In the genomic region with DNA sequence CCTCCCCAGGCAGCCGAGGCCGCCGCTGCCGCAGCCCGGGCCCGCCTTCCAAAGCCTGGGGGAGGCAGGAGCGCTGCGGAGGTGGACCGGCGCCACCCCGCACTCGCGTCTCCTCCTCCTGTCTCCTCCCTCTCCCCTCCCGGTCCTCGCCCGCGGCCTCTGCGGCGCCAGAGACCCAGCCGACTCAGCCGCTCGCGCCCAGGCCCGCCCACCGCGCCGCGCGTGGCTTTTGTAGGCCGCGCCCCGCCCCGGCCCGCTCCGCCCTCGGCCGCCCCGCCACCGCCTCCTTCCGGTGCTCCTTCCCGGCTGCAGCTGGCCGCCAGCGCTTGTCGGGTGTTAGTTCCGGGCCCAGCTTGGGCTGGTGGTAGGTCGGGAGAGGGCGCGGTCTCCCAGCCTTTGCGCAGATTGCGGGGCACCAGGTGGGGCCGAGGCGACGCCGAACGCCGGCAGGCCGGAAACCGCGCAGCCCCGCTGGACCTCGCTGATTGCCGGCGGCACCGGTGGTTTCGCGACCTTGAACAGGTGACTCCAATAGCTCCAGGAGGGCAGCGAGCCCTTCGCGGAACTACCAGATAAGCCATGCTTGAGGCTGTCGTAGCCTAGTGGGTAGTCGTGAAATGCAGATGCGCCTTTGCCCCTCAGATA, we compare ENCODE assay signal across 8 cellular contexts. TPM values are rescaled to one million over a fixed set of nuclear protein-coding genes. Genes with fewer than 3 reads are reported as not detected.
DNase-seq lines count a peak whose midpoint lies in the region; ATAC-seq and TF ChIP-seq lines count a peak whose summit lies in the region.

A gene with protein sequence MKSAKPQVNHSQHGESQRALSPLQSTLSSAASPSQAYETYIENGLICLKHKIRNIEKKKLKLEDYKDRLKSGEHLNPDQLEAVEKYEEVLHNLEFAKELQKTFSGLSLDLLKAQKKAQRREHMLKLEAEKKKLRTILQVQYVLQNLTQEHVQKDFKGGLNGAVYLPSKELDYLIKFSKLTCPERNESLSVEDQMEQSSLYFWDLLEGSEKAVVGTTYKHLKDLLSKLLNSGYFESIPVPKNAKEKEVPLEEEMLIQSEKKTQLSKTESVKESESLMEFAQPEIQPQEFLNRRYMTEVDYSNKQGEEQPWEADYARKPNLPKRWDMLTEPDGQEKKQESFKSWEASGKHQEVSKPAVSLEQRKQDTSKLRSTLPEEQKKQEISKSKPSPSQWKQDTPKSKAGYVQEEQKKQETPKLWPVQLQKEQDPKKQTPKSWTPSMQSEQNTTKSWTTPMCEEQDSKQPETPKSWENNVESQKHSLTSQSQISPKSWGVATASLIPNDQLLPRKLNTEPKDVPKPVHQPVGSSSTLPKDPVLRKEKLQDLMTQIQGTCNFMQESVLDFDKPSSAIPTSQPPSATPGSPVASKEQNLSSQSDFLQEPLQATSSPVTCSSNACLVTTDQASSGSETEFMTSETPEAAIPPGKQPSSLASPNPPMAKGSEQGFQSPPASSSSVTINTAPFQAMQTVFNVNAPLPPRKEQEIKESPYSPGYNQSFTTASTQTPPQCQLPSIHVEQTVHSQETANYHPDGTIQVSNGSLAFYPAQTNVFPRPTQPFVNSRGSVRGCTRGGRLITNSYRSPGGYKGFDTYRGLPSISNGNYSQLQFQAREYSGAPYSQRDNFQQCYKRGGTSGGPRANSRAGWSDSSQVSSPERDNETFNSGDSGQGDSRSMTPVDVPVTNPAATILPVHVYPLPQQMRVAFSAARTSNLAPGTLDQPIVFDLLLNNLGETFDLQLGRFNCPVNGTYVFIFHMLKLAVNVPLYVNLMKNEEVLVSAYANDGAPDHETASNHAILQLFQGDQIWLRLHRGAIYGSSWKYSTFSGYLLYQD (minus strand): TSS at position 202 of the 645 bp plus-strand sequence. CDS start 1,431 bp downstream, outside the sequence.

- POLR2A ChIA-PET in HCT116 (lab: Charles Lee) = interaction anchor here (0.6 to 3.2 kb wide), 7 partner anchors 9 to 1238 kb away, joined by 3 to 27 read pairs (median 3); no protein-coding TSS in a partner anchor

- H3K27ac ChIP-seq in HCT116 (ENCODE audit: low read depth, low read length) (peak within 1 kb of the TSS; percentile 71), MM.1S (ENCODE audit: low read length) (peak within 1 kb of the TSS; percentile 65), neural cell (ENCODE audit: low read length) (peak within 1 kb of the TSS; percentile 73)

- H4K20me1 ChIP-seq in HCT116 (ENCODE audit: insufficient read depth) (no peaks in the 10 kb centered on the region), MM.1S (ENCODE audit: insufficient read depth, low read length) (no peaks in the 10 kb centered on the region), neural cell (ENCODE audit: insufficient read depth) (no peaks in the 10 kb centered on the region)

- H2AFZ ChIP-seq in HCT116 (ENCODE audit: low read depth, low read length, poor library complexity, severe bottlenecking) = peak within 1 kb of the TSS; percentile 69
- peak within 1 kb of the TSS; percentile 88 for H2AFZ ChIP-seq in MM.1S (ENCODE audit: low read length)
- peak within 1 kb of the TSS; percentile 86 for H2AFZ ChIP-seq in neural cell (ENCODE audit: low read depth, low read length)

- H3K9me3 ChIP-seq in HCT116 (ENCODE audit: control insufficient read depth in 1 of 2, insufficient read depth in 1 of 2, low read depth in 1 of 2, low read length in 2 of 2) (no peaks in the 10 kb centered on the region), MM.1S (replicated peaks; ENCODE audit: insufficient read depth, low read length) (no peaks in the 10 kb centered on the region), neural cell (ENCODE audit: low read length) (no peaks in the 10 kb centered on the region)

- peak within 1 kb of the TSS; percentile 64 to 77 for H3K4me3 ChIP-seq in HCT116 (replicated peaks in 1 of 2; ENCODE audit: low read depth in 1 of 2, low read length in 2 of 2)
- H3K4me3 ChIP-seq in MM.1S (ENCODE audit: low read length) = peak within 1 kb of the TSS; percentile 76
- peak within 1 kb of the TSS; percentile 66 for H3K4me3 ChIP-seq in fibroblast of villous mesenchyme (ENCODE audit: low read depth, low read length)
- peak within 1 kb of the TSS; percentile 81 for H3K4me3 ChIP-seq in neural cell (ENCODE audit: low read length)

- H3K4me3 Mint-ChIP-seq in stimulated activated naive CD8-positive, alpha-beta T cell treated with anti-CD3 and anti-CD28 coated beads, Interleukin-15, amount 100 ng/mL, for 72 hours = peak within 1 kb of the TSS; percentile 90 to 92

- H3K4me1 Mint-ChIP-seq in stimulated activated naive CD8-positive, alpha-beta T cell treated with anti-CD3 and anti-CD28 coated beads, Interleukin-15, amount 100 ng/mL, for 72 hours = peaks cover 56% of the 10 kb centered on the region

- no TSS peak for BruUV-seq in HCT116 (replicated peaks; lab: Mats Ljungman, UMichigan)

- H3K9me2 ChIP-seq in HCT116 (ENCODE audit: insufficient read depth) (no peaks in the 10 kb centered on the region), MM.1S (replicated peaks; ENCODE audit: insufficient read depth, low read length) (no peaks in the 10 kb centered on the region), neural cell (ENCODE audit: insufficient read depth, low read length) (no peaks in the 10 kb centered on the region)

- peak; percentile 91 for ATAC-seq in HCT116
- ATAC-seq in stimulated activated naive CD8-positive, alpha-beta T cell treated with anti-CD3 and anti-CD28 coated beads, Interleukin-15, amount 100 ng/mL, for 72 hours = peak; percentile 92

- H3F3A ChIP-seq in MM.1S (ENCODE audit: insufficient read depth, low read length) (peaks cover 15% of the 10 kb centered on the region), neural cell (ENCODE audit: insufficient read depth, low read length, poor library complexity, severe bottlenecking) (no peaks in the 10 kb centered on the region)

- TF ChIP-seq RAD21 in HCT116 (IDR thresholded peaks at IDR 0.05; ENCODE audit: low read depth) = peak; percentile 79
- TF ChIP-seq RAD21 in neural cell (conservative IDR thresholded peaks at IDR 0.05) = peak; percentile 53

- DNase-seq in GF-D8 (lab: John Stamatoyannopoulos, UW) = peak; percentile 68
- peak; percentile 89 for DNase-seq in HCT116 (ENCODE audit: low read depth, low spot score)
- DNase-seq in MM.1S = peak; percentile 98
- peak; percentile 53 for DNase-seq in SIG-M5 (lab: John Stamatoyannopoulos, UW)
- DNase-seq in activated gamma-delta T cell treated with Interleukin-2 at 50 U/mL for 16 hours = peak; percentile 93
- peak; percentile 96 for DNase-seq in fibroblast of villous mesenchyme (ENCODE audit: low read depth)
- DNase-seq in stimulated activated naive CD8-positive, alpha-beta T cell treated with anti-CD3 and anti-CD28 coated beads, Interleukin-15, amount 100 ng/mL, for 72 hours = peak; percentile 93 to 94

- peaks cover 35% of the 10 kb centered on the region for H3K79me2 ChIP-seq in HCT116 (ENCODE audit: insufficient read depth, low read length)
- H3K79me2 ChIP-seq in MM.1S (ENCODE audit: low read length) = peaks cover 12% of the 10 kb centered on the region; the same call in 1 of the 2 replicates
- peaks cover 7% of the 10 kb centered on the region for H3K79me2 ChIP-seq in neural cell (replicated peaks; ENCODE audit: insufficient read depth, low read length)

- H3K27me3 Mint-ChIP-seq in stimulated activated naive CD8-positive, alpha-beta T cell treated with anti-CD3 and anti-CD28 coated beads, Interleukin-15, amount 100 ng/mL, for 72 hours = no peaks in the 10 kb centered on the region

- no peak for TF ChIP-seq EP300 in neural cell (conservative IDR thresholded peaks at IDR 0.05; ENCODE audit: poor library complexity, severe bottlenecking)

- H3K4me2 ChIP-seq in HCT116 (ENCODE audit: low read length) (peak within 1 kb of the TSS; percentile 88), MM.1S (ENCODE audit: low read depth, low read length) (peak within 1 kb of the TSS; percentile 92), neural cell (ENCODE audit: low read length) (peak within 1 kb of the TSS; percentile 60)

- TF ChIP-seq CTCF in HCT116 (IDR thresholded peaks at IDR 0.05 in 2 of 3, conservative IDR thresholded peaks at IDR 0.05 in 1 of 3; ENCODE audit: borderline replicate concordance in 1 of 3, insufficient read depth in 1 of 3, low read depth in 2 of 3, low read length in 2 of 3) (peak; percentile 23 to 55 (median 32); a peak in 4 of 6 replicates), MM.1S (IDR thresholded peaks at IDR 0.05; ENCODE audit: low read length) (peak; percentile 24; the same call in 1 of the 2 replicates), fibroblast of villous mesenchyme (IDR thresholded peaks at IDR 0.05; ENCODE audit: insufficient read depth, low read depth, low read length) (peak; percentile 28), neural cell (IDR thresholded peaks at IDR 0.05; ENCODE audit: poor library complexity, severe bottlenecking) (peak; percentile 82)

- peak; percentile 60 for TF ChIP-seq POLR2A in HCT116 (IDR thresholded peaks at IDR 0.05; ENCODE audit: borderline replicate concordance, extremely low read depth, insufficient read depth, insufficient read length)

- RAD21 ChIA-PET in HCT116 (lab: Charles Lee; ENCODE audit: low non-redundant PET in 1 of 2, low total read pairs in 2 of 2, uncharacterized antibody in 2 of 2, unreplicated experiment in 2 of 2) = interaction anchor here (0.6 to 1.2 kb wide), 6 partner anchors 39 to 55 kb away, joined by 3 to 4 read pairs (median 3); no protein-coding TSS in a partner anchor

- H3K9me3 Mint-ChIP-seq in stimulated activated naive CD8-positive, alpha-beta T cell treated with anti-CD3 and anti-CD28 coated beads, Interleukin-15, amount 100 ng/mL, for 72 hours = no peaks in the 10 kb centered on the region

- H3K27me3 ChIP-seq in HCT116 (ENCODE audit: insufficient read depth, low read length) = no peaks in the 10 kb centered on the region
- no peaks in the 10 kb centered on the region for H3K27me3 ChIP-seq in MM.1S (replicated peaks; ENCODE audit: insufficient read depth, low read length)
- no peaks in the 10 kb centered on the region for H3K27me3 ChIP-seq in neural cell (ENCODE audit: insufficient read depth, low read depth, low read length)

- H3K27ac Mint-ChIP-seq in stimulated activated naive CD8-positive, alpha-beta T cell treated with anti-CD3 and anti-CD28 coated beads, Interleukin-15, amount 100 ng/mL, for 72 hours = peak within 1 kb of the TSS; percentile 55 to 78

- CTCF ChIA-PET in HCT116 (lab: Charles Lee) = interaction anchor here (1.3 kb wide), 1 partner anchor 13 kb away, joined by 3 read pairs; no protein-coding TSS in a partner anchor

- intact Hi-C loops in HCT116 (cut with micrococcal nuclease) = loop anchor here (1.0 to 5.0 kb wide), 3 partner anchors 40 to 298 kb away; partner anchors contain the start of gene IPO8

- H3K36me3 ChIP-seq in HCT116 (ENCODE audit: control insufficient read depth in 1 of 2, insufficient read depth in 2 of 2, low read length in 2 of 2) (peaks cover 0 to 1% of the 10 kb centered on the region in 2 experiments; a peak in 1 of 4 replicates), MM.1S (replicated peaks; ENCODE audit: insufficient read depth, low read length) (no peaks in the 10 kb centered on the region), neural cell (ENCODE audit: insufficient read depth, low read length) (no peaks in the 10 kb centered on the region)

- H3K9ac ChIP-seq in HCT116 (ENCODE audit: low read length) = peak within 1 kb of the TSS; percentile 72
- peak within 1 kb of the TSS; percentile 54 for H3K9ac ChIP-seq in MM.1S (ENCODE audit: low read length)
- peak within 1 kb of the TSS; percentile 79 for H3K9ac ChIP-seq in neural cell (ENCODE audit: low read length)

- peaks cover 4 to 21% of the 10 kb centered on the region in 2 experiments; a peak in 3 of 4 replicates for H3K4me1 ChIP-seq in HCT116 (ENCODE audit: control insufficient read depth in 1 of 2, insufficient read depth in 2 of 2, low read length in 2 of 2)
- peaks cover 18% of the 10 kb centered on the region; the same call in 1 of the 2 replicates for H3K4me1 ChIP-seq in MM.1S (ENCODE audit: low read length)

RNA-seq across cellular contexts. Expression of the gene that starts here (rescaled TPM):
- total RNA-seq in HCT116 (2021; ENCODE audit: unreplicated experiment) (30.8 TPM), fibroblast of villous mesenchyme (19.0 and 19.4 TPM in 2 replicates)
- polyA plus RNA-seq in HCT116 (2012) = 19.0 and 24.0 TPM in 2 replicates
- 105 and 132 TPM in 2 replicates for polyA plus RNA-seq in neural cell
- 60.9 and 80.0 TPM in 2 replicates for polyA minus RNA-seq in neural cell

Comparison
In these comparisons a context has a peak if more than half of its experiments do, and no peak if none do; other contexts are left out.
1. Peak in every context shown above with its lines: DNase-seq, ATAC-seq, H3K4me3 ChIP-seq and H3K27ac ChIP-seq.
2. CTCF ChIP-seq: peak in every context shown above with its lines; median percentile 82 in neural cell; 32 in HCT116; 28 in fibroblast of villous mesenchyme; 24 in MM.1S.